20 cellular contexts compared by ENCODE assay signal in genomic region chr17:50109207-50109606, GRCh38. TPM values are rescaled to one million over a fixed set of nuclear protein-coding genes. Genes with fewer than 3 reads are reported as not detected.
DNase-seq lines count a peak whose midpoint lies in the region; ATAC-seq and TF ChIP-seq lines count a peak whose summit lies in the region.
"Had no signal": no experiment of that assay in that cellular context is flagged by ENCODE, and none has a peak within 500 bp of the region (broad histone marks: within the 10 kb centered on the region; RNA-seq: fewer than 3 reads in every experiment).

No MANE protein-coding gene starts in this region.

- H4K8ac ChIP-seq in H9 (replicated peaks; ENCODE audit: insufficient read length, low read depth, low read length), result no peak overlapping the region

- H3K4me1 ChIP-seq in heart left ventricle (peaks cover 6 to 50% (median 29%) of the 10 kb centered on the region in 12 donors), right cardiac atrium (ENCODE audit: control insufficient read depth, insufficient read depth, low read length) (peaks cover 13% of the 10 kb centered on the region), right atrium auricular region (peaks cover 0 to 40% of the 10 kb centered on the region in 2 donors), gastrocnemius medialis (peaks cover 30 to 42% of the 10 kb centered on the region in 2 donors), H9 (ENCODE audit: insufficient read depth, low read length) (no peaks in the 10 kb centered on the region)

- no peak overlapping the region; a peak in 1 of 7 replicates for H3K27ac Mint-ChIP-seq in H9
- H3K27ac Mint-ChIP-seq: B cell had no signal

- no peak overlapping the region for H2BK20ac ChIP-seq in H9 (ENCODE audit: low read depth, low read length, poor library complexity, severe bottlenecking)

- no peaks in the 10 kb centered on the region for H3K9me3 Mint-ChIP-seq in H9
- H3K9me3 Mint-ChIP-seq: HFFc6 had no signal

- no peaks in the 10 kb centered on the region for H4K20me1 ChIP-seq in H9 (ENCODE audit: control insufficient read depth, insufficient read depth, insufficient read length)

- TF ChIP-seq POLR2A in heart left ventricle (IDR thresholded peaks at IDR 0.05), result no peak
- TF ChIP-seq POLR2A in gastrocnemius medialis (IDR thresholded peaks at IDR 0.05), result no peak

- H3K4ac ChIP-seq in H9 (ENCODE audit: low read depth, low read length), result no peak overlapping the region

- H2AK5ac ChIP-seq in H9 (ENCODE audit: insufficient read length, low read length), result no peak overlapping the region

- no peak overlapping the region for H2BK120ac ChIP-seq in H9 (ENCODE audit: low read depth, low read length, poor library complexity, severe bottlenecking)

- DNase-seq in heart left ventricle (peak in 1 of 5 donors; percentile 13), right cardiac atrium (no peak), right atrium auricular region (ENCODE audit: low spot score) (no peak), gastrocnemius medialis (no peak), amygdala (lab: John Stamatoyannopoulos, UW) (no peak), SIG-M5 (lab: John Stamatoyannopoulos, UW) (no peak), H9 (no peak)
- DNase-seq: DMS79, H7, HFFc6, MG63, NCI-H1417, NCI-H1694 treated with DMSO at 0.1 percent for 48 hours, NCI-H2081 treated with DMSO at 0.1 percent for 48 hours, NCI-H446, NCI-H526 treated with DMSO at 0.1 percent for 48 hours, SHP77 had no signal

- peaks cover 0 to 15% (median 7%) of the 10 kb centered on the region in 3 experiments; a peak in 4 of 7 replicates for H3K36me3 Mint-ChIP-seq in H9 (ENCODE audit: insufficient read depth in 1 of 3, low read depth in 3 of 3)

- peaks cover 4 to 12% of the 10 kb centered on the region in 2 experiments for H3K4me1 Mint-ChIP-seq in H9
- H3K4me1 Mint-ChIP-seq: B cell had no signal

- H3K9me3 ChIP-seq in heart left ventricle, result no peaks in the 10 kb centered on the region
- H3K9me3 ChIP-seq in right cardiac atrium (ENCODE audit: control insufficient read depth, low read length), result no peaks in the 10 kb centered on the region
- H3K9me3 ChIP-seq in right atrium auricular region, result no peaks in the 10 kb centered on the region
- H3K9me3 ChIP-seq in gastrocnemius medialis, result no peaks in the 10 kb centered on the region
- no peaks in the 10 kb centered on the region for H3K9me3 ChIP-seq in H9 (ENCODE audit: control insufficient read depth, low read depth, low read length)
- H3K9me3 ChIP-seq: A549, MG63 had no signal

- H3K4me3 Mint-ChIP-seq in H9, result no peak overlapping the region
- H3K4me3 Mint-ChIP-seq: B cell, HFFc6 had no signal

- in situ Hi-C loops in gastrocnemius medialis (cut with MboI; ENCODE audit: low sequenced_read_pairs in 4 of 4), result no loop called here

- H2AFZ ChIP-seq in H9 (ENCODE audit: low read length), result no peak overlapping the region

- H3K9ac ChIP-seq in H9 (ENCODE audit: extremely low read depth, insufficient read length, low read length), result no peak overlapping the region

- no peak overlapping the region for H3K4me3 ChIP-seq in heart left ventricle
- no peak overlapping the region for H3K4me3 ChIP-seq in right cardiac atrium (ENCODE audit: low read length)
- no peak overlapping the region for H3K4me3 ChIP-seq in right atrium auricular region
- no peak overlapping the region for H3K4me3 ChIP-seq in gastrocnemius medialis
- H3K4me3 ChIP-seq: A549, MG63, SK-N-MC had no signal

- no peak overlapping the region for H4K91ac ChIP-seq in H9 (ENCODE audit: insufficient read length, low read depth, low read length)

- H3K23ac ChIP-seq in H9 (ENCODE audit: insufficient read length, low read depth, low read length), result no peak overlapping the region

- H3K27me3 ChIP-seq in heart left ventricle (no peaks in the 10 kb centered on the region), right cardiac atrium (ENCODE audit: control insufficient read depth, insufficient read depth) (no peaks in the 10 kb centered on the region), right atrium auricular region (no peaks in the 10 kb centered on the region), gastrocnemius medialis (no peaks in the 10 kb centered on the region), H9 (ENCODE audit: insufficient read depth, low read length) (no peaks in the 10 kb centered on the region)
- H3K27me3 ChIP-seq: MG63 had no signal

- H2BK12ac ChIP-seq in H9 (ENCODE audit: insufficient read length, low read depth, low read length), result no peak overlapping the region

- no peaks in the 10 kb centered on the region for H3K79me1 ChIP-seq in H9 (ENCODE audit: insufficient read depth, low read depth, low read length, poor library complexity, severe bottlenecking)

- intact Hi-C loops in heart left ventricle (cut with DNase I), result loop anchor here in 1 of 10 donors (10.0 kb wide), 1 partner anchor 256 kb away; no protein-coding TSS in a partner anchor
- intact Hi-C loops in right cardiac atrium (cut with DNase I), result no loop called here
- intact Hi-C loops in gastrocnemius medialis (cut with DNase I; ENCODE audit: low total_unique reads), result no loop called here

- H3K36me3 ChIP-seq in heart left ventricle (peaks cover 0 to 66% (median 53%) of the 10 kb centered on the region in 9 donors), right atrium auricular region (peaks cover 62% of the 10 kb centered on the region), gastrocnemius medialis (peaks cover 0 to 36% of the 10 kb centered on the region in 2 donors)

- no peak overlapping the region for H2BK15ac ChIP-seq in H9 (ENCODE audit: low read depth, low read length)

- H3K23me2 ChIP-seq in H9 (ENCODE audit: insufficient read length, low read depth, low read length, poor library complexity, severe bottlenecking), result no peaks in the 10 kb centered on the region

- ATAC-seq in heart left ventricle (no peak), right cardiac atrium (no peak), gastrocnemius medialis (no peak)
- ATAC-seq: A549 had no signal

- no peaks in the 10 kb centered on the region; the same call in 1 of the 2 replicates for H3K27me3 Mint-ChIP-seq in H9 (ENCODE audit: low read depth)

- H4K5ac ChIP-seq in H9 (ENCODE audit: insufficient read length, low read depth, low read length), result no peak overlapping the region

- no peak overlapping the region for H3T11ph ChIP-seq in H9 (ENCODE audit: low read length)

- no peak overlapping the region for H2BK5ac ChIP-seq in H9 (ENCODE audit: insufficient read length, low read length)

- TF ChIP-seq CTCF in heart left ventricle (IDR thresholded peaks at IDR 0.05) (no peak), right atrium auricular region (IDR thresholded peaks at IDR 0.05) (no peak), gastrocnemius medialis (IDR thresholded peaks at IDR 0.05 in 4 of 5, conservative IDR thresholded peaks at IDR 0.05 in 1 of 5) (no peak), H9 (conservative IDR thresholded peaks at IDR 0.05) (no peak)

- H3K56ac ChIP-seq in H9 (ENCODE audit: insufficient read length, low read depth, low read length), result no peak overlapping the region

- no peaks in the 10 kb centered on the region for H3K79me2 ChIP-seq in H9 (ENCODE audit: insufficient read depth, low read length)

- H3K4me2 ChIP-seq in H9 (ENCODE audit: insufficient read depth, insufficient read length, low read length), result no peak overlapping the region
- H3K4me2 ChIP-seq: A549 had no signal

- H3K27ac ChIP-seq in heart left ventricle (peak overlapping the region in 8 of 12 donors; percentile 40 to 99 (median 96)), right cardiac atrium (ENCODE audit: low read length) (no peak overlapping the region), right atrium auricular region (peak overlapping the region; percentile 94 to 100), gastrocnemius medialis (peak overlapping the region; percentile 98 to 100 (median 98)), H9 (ENCODE audit: insufficient read length, low read depth, low read length) (no peak overlapping the region)
- H3K27ac ChIP-seq: A549, SK-N-MC had no signal

- WGBS in heart left ventricle, 4 donors, result 71 to 82% (median 76%) methylated on average over 7 of the region's 7 CpGs
- 82% methylated on average over 7 of the region's 7 CpGs for WGBS in right cardiac atrium
- WGBS in H9 (ENCODE audit: extremely low coverage, insufficient read length, low lambda C conversion rate), result no CpG with 5 or more reads among the region's 7 CpGs

- H3K14ac ChIP-seq in H9 (ENCODE audit: insufficient read depth, low read length), result no peak overlapping the region; the same call in 1 of the 2 replicates

- H3K18ac ChIP-seq in H9 (ENCODE audit: insufficient read length, low read depth, low read length), result no peak overlapping the region

RNA-seq across cellular contexts. Expression of gene PDK2, which starts 14.1 kb away (rescaled TPM):
- total RNA-seq in heart left ventricle (100 to 1,000 TPM; 142 to 490 (median 200) TPM), right cardiac atrium (100 to 1,000 TPM; 167 to 219 (median 182) TPM), right atrium auricular region (100 to 1,000 TPM; 186 to 214 TPM), gastrocnemius medialis (100 to 1,000 TPM; 111 to 335 (median 124) TPM), H9 (2021) (16.2 and 19.9 TPM in 2 replicates)
- polyA plus RNA-seq in heart left ventricle (100 to 1,000 TPM; 125 to 173 TPM), right cardiac atrium (149 TPM)

RNA-seq across cellular contexts. Expression of gene SAMD14, which starts 20.8 kb away (rescaled TPM):
- total RNA-seq in heart left ventricle (1 to 10 TPM in 7 of 9 donors, under 1 TPM in 2; 0.44 to 3.9 (median 1.2) TPM), right cardiac atrium (1 to 10 TPM; 2.4 to 4.0 (median 3.5) TPM), right atrium auricular region (1 to 10 TPM in 1 of 2 donors, under 1 TPM in 1; 0.78 to 1.1 TPM), gastrocnemius medialis (1 to 10 TPM in 1 of 4 donors, under 1 TPM in 2, not detected in 1; 0.04 to 3.8 (median 0.31) TPM), H9 (2021) (4.8 and 5.9 TPM in 2 replicates)
- polyA plus RNA-seq in heart left ventricle (1 to 10 TPM in 1 of 2 donors, under 1 TPM in 1; 0.72 to 2.8 TPM), right cardiac atrium (3.3 TPM)

RNA-seq across cellular contexts. Expression of gene PPP1R9B, which starts 41.3 kb away (rescaled TPM):
- 10 to 100 TPM; 17.0 to 55.9 (median 31.3) TPM for total RNA-seq in heart left ventricle
- 10 to 100 TPM; 30.4 to 33.4 TPM for polyA plus RNA-seq in heart left ventricle
- total RNA-seq in right cardiac atrium, result 10 to 100 TPM; 33.2 to 40.7 (median 36.1) TPM
- 26.5 TPM for polyA plus RNA-seq in right cardiac atrium
- total RNA-seq in right atrium auricular region, result 10 to 100 TPM; 16.9 to 24.2 TPM
- total RNA-seq in gastrocnemius medialis, result 10 to 100 TPM in 2 of 4 donors, 1 to 10 TPM in 2; 4.7 to 18.8 (median 11.0) TPM
- total RNA-seq in H9 (2021), result 23.0 and 25.8 TPM in 2 replicates

RNA-seq across cellular contexts. Expression of gene ITGA3, which starts 53.3 kb away (rescaled TPM):
- total RNA-seq in heart left ventricle (10 to 100 TPM; 18.4 to 71.2 (median 23.6) TPM), right cardiac atrium (10 to 100 TPM; 22.9 to 32.9 (median 28.4) TPM), right atrium auricular region (10 to 100 TPM; 29.5 to 61.8 TPM), gastrocnemius medialis (10 to 100 TPM in 3 of 4 donors, 1 to 10 TPM in 1; 5.1 to 25.9 (median 18.4) TPM), H9 (2021) (22.5 and 22.7 TPM in 2 replicates)
- polyA plus RNA-seq in heart left ventricle (10 to 100 TPM; 16.8 to 72.9 TPM), right cardiac atrium (21.5 TPM)

RNA-seq across cellular contexts. Expression of gene SGCA, which starts 56.6 kb away (rescaled TPM):
- 100 to 1,000 TPM; 110 to 224 (median 151) TPM for total RNA-seq in heart left ventricle
- polyA plus RNA-seq in heart left ventricle, result 100 to 1,000 TPM in 1 of 2 donors, 10 to 100 TPM in 1; 96.5 to 225 TPM
- total RNA-seq in right cardiac atrium, result 100 to 1,000 TPM; 127 to 150 (median 133) TPM
- polyA plus RNA-seq in right cardiac atrium, result 156 TPM
- total RNA-seq in right atrium auricular region, result 100 to 1,000 TPM; 120 to 207 TPM
- 100 to 1,000 TPM; 227 to 385 (median 292) TPM for total RNA-seq in gastrocnemius medialis
- total RNA-seq in H9 (2021), result 0.24 TPM in 1 of 2 replicates, not detected in the other

Comparison
In these comparisons a context has a peak if more than half of its experiments do, and no peak if none do; other contexts are left out.
1. H3K27ac ChIP-seq: peak in heart left ventricle (8 of 12), right atrium auricular region (2 of 2) and gastrocnemius medialis (4 of 4); none in right cardiac atrium (single experiment) and H9 (single experiment).